In genomic region chr6:26031595-26032386, GRCh38 we compare ENCODE assay signal across 1 cellular context.
TF ChIP-seq lines count a peak whose summit lies in the region.

No MANE protein-coding gene starts in this region.

TF ChIP-seq in K562, 482 proteins besides CTCF, POLR2A, EP300 and RAD21 (continued from another document and continues in another):
- TF ChIP-seq POU5F1 (IDR thresholded peaks at IDR 0.05; ENCODE audit: borderline replicate concordance, low read depth, low read length, partially characterized antibody) (no peak), CEBPB (tag; IDR thresholded peaks at IDR 0.05) (no peak), ASH1L (IDR thresholded peaks at IDR 0.05; ENCODE audit: borderline replicate concordance, low read depth, partially characterized antibody) (peak; percentile 84), FUS (optimal IDR thresholded peaks at IDR 0.05; ENCODE audit: low read depth, low read length) (peak; percentile 93), ZFPM2 (CRISPR knock-in tag; IDR thresholded peaks at IDR 0.05) (no peak), PATZ1 (CRISPR knock-in tag; IDR thresholded peaks at IDR 0.05; ENCODE audit: borderline replicate concordance) (no peak), PURB (CRISPR knock-in tag; IDR thresholded peaks at IDR 0.05; ENCODE audit: low read depth) (no peak), PHF8 (IDR thresholded peaks at IDR 0.05; ENCODE audit: borderline replicate concordance, low read length) (peak; percentile 82), ZNF232 (CRISPR knock-in tag; IDR thresholded peaks at IDR 0.05) (peak; percentile 86), PPARD (CRISPR knock-in tag; IDR thresholded peaks at IDR 0.05) (no peak), IRF2 (CRISPR knock-in tag; IDR thresholded peaks at IDR 0.05) (no peak), CLOCK (CRISPR knock-in tag; IDR thresholded peaks at IDR 0.05; ENCODE audit: borderline replicate concordance) (no peak), ATF1 (CRISPR knock-in tag; IDR thresholded peaks at IDR 0.05) (0 out of 2 replicates have a peak, but pooled peaks have one; percentile 56), ATF1 (tag; IDR thresholded peaks at IDR 0.05) (peak; percentile 98), ATF7 (IDR thresholded peaks at IDR 0.05) (peak; percentile 99), CCNT2 (IDR thresholded peaks at IDR 0.05; ENCODE audit: borderline replicate concordance, extremely low read depth, insufficient read length, low read depth, low read length) (peak; percentile 96), MAFK (IDR thresholded peaks at IDR 0.05; ENCODE audit: low read length) (peak; percentile 56), BRD9 (IDR thresholded peaks at IDR 0.05; ENCODE audit: low read depth, partially characterized antibody) (no peak), RHOXF2B (CRISPR knock-in tag; conservative IDR thresholded peaks at IDR 0.05) (peak; percentile 89), ZNF785 (CRISPR knock-in tag; IDR thresholded peaks at IDR 0.05) (no peak), CBFA2T3 (IDR thresholded peaks at IDR 0.05) (peak; percentile 35; the same call in 1 of the 2 replicates), ARNT (IDR thresholded peaks at IDR 0.05) (no peak; a peak in 4 of 4 replicates), ILF3 (IDR thresholded peaks at IDR 0.05; ENCODE audit: borderline replicate concordance) (peak; percentile 68; the same call in 1 of the 2 replicates), TCF7 (IDR thresholded peaks at IDR 0.05; ENCODE audit: borderline replicate concordance) (no peak; the same call in 1 of the 2 replicates), MIER1 (IDR thresholded peaks at IDR 0.05; ENCODE audit: low read depth) (no peak), MAX (CRISPR knock-in tag; IDR thresholded peaks at IDR 0.05) (peak; percentile 71), ZNF512 (tag; IDR thresholded peaks at IDR 0.05) (no peak), PHB (CRISPR knock-in tag; IDR thresholded peaks at IDR 0.05) (peak; percentile 95), KLF6 (CRISPR knock-in tag; IDR thresholded peaks at IDR 0.05; ENCODE audit: borderline replicate concordance) (0 out of 2 replicates have a peak, but pooled peaks have one; percentile 22), PYGO2 (tag; IDR thresholded peaks at IDR 0.05) (no peak), SMARCA5 (IDR thresholded peaks at IDR 0.05) (no peak), HNRNPL (IDR thresholded peaks at IDR 0.05; ENCODE audit: low read depth, low read length) (peak; percentile 100), ZNF407 (IDR thresholded peaks at IDR 0.05; ENCODE audit: low read depth) (no peak), CXXC5 (CRISPR knock-in tag; IDR thresholded peaks at IDR 0.05) (peak; percentile 91), ZNF696 (CRISPR knock-in tag; conservative IDR thresholded peaks at IDR 0.05) (no peak; the same call in 1 of the 2 replicates), ZBTB49 (CRISPR knock-in tag; IDR thresholded peaks at IDR 0.05; ENCODE audit: borderline replicate concordance) (0 out of 2 replicates have a peak, but pooled peaks have one; percentile 67), FOXK2 (conservative IDR thresholded peaks at IDR 0.05 in 1 of 2, IDR thresholded peaks at IDR 0.05 in 1 of 2; ENCODE audit: low read depth in 2 of 2) (peak; percentile 45 to 56; a peak in 1 of 4 replicates), CBX8 (IDR thresholded peaks at IDR 0.05; ENCODE audit: borderline replicate concordance, extremely low read depth, low read depth, low read length, poor library complexity, severe bottlenecking) (no peak), DIDO1 (tag; IDR thresholded peaks at IDR 0.05; ENCODE audit: low read depth) (no peak), HNRNPLL (IDR thresholded peaks at IDR 0.05; ENCODE audit: low read depth, low read length, poor library complexity, severe bottlenecking) (peak; percentile 93), ZNF445 (CRISPR knock-in tag; IDR thresholded peaks at IDR 0.05; ENCODE audit: low read depth) (no peak)
- TF ChIP-seq, protein P1, sequence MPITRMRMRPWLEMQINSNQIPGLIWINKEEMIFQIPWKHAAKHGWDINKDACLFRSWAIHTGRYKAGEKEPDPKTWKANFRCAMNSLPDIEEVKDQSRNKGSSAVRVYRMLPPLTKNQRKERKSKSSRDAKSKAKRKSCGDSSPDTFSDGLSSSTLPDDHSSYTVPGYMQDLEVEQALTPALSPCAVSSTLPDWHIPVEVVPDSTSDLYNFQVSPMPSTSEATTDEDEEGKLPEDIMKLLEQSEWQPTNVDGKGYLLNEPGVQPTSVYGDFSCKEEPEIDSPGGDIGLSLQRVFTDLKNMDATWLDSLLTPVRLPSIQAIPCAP (CRISPR knock-in tag; IDR thresholded peaks at IDR 0.05; ENCODE audit: borderline replicate concordance), result peak; percentile 94
- TF ChIP-seq, protein P2, sequence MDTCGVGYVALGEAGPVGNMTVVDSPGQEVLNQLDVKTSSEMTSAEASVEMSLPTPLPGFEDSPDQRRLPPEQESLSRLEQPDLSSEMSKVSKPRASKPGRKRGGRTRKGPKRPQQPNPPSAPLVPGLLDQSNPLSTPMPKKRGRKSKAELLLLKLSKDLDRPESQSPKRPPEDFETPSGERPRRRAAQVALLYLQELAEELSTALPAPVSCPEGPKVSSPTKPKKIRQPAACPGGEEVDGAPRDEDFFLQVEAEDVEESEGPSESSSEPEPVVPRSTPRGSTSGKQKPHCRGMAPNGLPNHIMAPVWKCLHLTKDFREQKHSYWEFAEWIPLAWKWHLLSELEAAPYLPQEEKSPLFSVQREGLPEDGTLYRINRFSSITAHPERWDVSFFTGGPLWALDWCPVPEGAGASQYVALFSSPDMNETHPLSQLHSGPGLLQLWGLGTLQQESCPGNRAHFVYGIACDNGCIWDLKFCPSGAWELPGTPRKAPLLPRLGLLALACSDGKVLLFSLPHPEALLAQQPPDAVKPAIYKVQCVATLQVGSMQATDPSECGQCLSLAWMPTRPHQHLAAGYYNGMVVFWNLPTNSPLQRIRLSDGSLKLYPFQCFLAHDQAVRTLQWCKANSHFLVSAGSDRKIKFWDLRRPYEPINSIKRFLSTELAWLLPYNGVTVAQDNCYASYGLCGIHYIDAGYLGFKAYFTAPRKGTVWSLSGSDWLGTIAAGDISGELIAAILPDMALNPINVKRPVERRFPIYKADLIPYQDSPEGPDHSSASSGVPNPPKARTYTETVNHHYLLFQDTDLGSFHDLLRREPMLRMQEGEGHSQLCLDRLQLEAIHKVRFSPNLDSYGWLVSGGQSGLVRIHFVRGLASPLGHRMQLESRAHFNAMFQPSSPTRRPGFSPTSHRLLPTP (IDR thresholded peaks at IDR 0.05; ENCODE audit: borderline replicate concordance, extremely low read depth, insufficient read length), result no peak
